Comparison of ENCODE assay signal across 10 cellular contexts in the genomic region with DNA sequence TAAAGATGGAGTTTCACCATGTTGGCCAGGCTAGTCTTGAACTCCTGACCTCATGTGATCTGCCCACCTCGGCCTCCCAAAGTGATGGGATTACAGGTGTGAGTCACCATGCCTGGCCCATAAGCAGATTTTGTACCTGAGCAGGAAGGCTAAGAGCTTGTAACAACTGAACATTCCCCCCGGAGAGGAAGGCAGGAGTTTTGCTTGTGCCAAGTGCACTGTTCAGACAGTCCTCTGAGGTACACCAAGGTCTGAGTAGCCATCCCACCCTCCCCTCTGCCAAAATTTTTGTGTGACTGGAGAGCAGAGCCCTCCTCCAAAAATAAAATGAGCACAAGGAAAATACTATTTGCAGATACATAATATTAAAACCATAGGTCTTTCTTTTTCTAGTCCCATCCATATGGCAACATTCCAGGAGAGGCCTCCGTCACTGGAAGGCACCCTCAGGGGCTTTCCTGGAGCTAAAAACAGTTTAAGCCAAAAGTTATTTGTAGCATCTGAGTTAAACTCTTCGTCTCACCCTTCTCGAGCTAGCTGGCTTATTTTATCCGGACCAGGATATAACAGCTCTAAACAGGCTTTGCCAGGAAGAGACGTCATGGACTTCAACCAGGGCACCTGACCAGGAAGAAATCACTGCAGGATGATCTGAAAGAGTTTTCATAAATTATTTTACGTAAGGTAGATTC. TPM values are rescaled to one million over a fixed set of nuclear protein-coding genes. Genes with fewer than 3 reads are reported as not detected.
DNase-seq lines count a peak whose midpoint lies in the region; ATAC-seq, FAIRE-seq and TF ChIP-seq lines count a peak whose summit lies in the region.
"Had no signal": no experiment of that assay in that cellular context is flagged by ENCODE, and none has a peak within 500 bp of the region (broad histone marks: within the 10 kb centered on the region; RNA-seq: fewer than 3 reads in every experiment).

No MANE protein-coding gene starts in this region.

- intact Hi-C loops in tibial artery (cut with DNase I; ENCODE audit: low total_unique reads): no loop called here

- WGBS in endodermal cell (ENCODE audit: insufficient coverage in 1 of 2, insufficient read length in 1 of 2), 2 experiments: 88 to 94% methylated on average over 7 to 8 of the region's 8 CpGs

- no peak overlapping the region for H3K9ac ChIP-seq in endodermal cell (ENCODE audit: extremely low read depth, low read length, poor library complexity, severe bottlenecking)
- peak overlapping the region; percentile 24 to 65 for H3K9ac ChIP-seq in mucosa of rectum (ENCODE audit: low read depth in 1 of 2, low read length in 2 of 2)

- ATAC-seq in HG03354 (IDR thresholded peaks at IDR 0.05; ENCODE audit: poor library complexity, severe bottlenecking, unreplicated experiment): no peak

- H3K9me3 ChIP-seq in endodermal cell (ENCODE audit: control insufficient read depth, low read length): no peaks in the 10 kb centered on the region
- H3K9me3 ChIP-seq in mucosa of rectum (ENCODE audit: control insufficient read depth in 2 of 2, low read length in 2 of 2): no peaks in the 10 kb centered on the region
- no peaks in the 10 kb centered on the region for H3K9me3 ChIP-seq in tibial artery

- DNase-seq in RWPE1 (ENCODE audit: low spot score): no peak
- DNase-seq in endodermal cell: no peak
- DNase-seq in tibial artery: no peak
- no peak for DNase-seq in activated naive CD4-positive, alpha-beta T cell treated with Interleukin-2 at 50 U/mL for 16 hours
- no peak for DNase-seq in GM12892 (ENCODE audit: insufficient read length)
- DNase-seq in NCI-H510A treated with DMSO at 0.1 percent for 48 hours (lab: John Stamatoyannopoulos, UW): no peak
- DNase-seq: NCI-H1694 treated with DMSO at 0.1 percent for 48 hours had no signal

- FAIRE-seq in GM12892 (lab: Jason Lieb, UNC): no peak
- FAIRE-seq: D721Med had no signal

- peaks cover 17% of the 10 kb centered on the region for H3K4me1 Mint-ChIP-seq in endodermal cell

- CTCF ChIA-PET in RWPE1 (lab: Yijun Ruan, JAX): interaction anchor here (1.6 kb wide), 1 partner anchor 10 kb away, joined by 5 read pairs; no protein-coding TSS in a partner anchor

- H3K27ac ChIP-seq in RWPE1 (peak overlapping the region; percentile 76), endodermal cell (ENCODE audit: low read depth, low read length) (no peak overlapping the region), mucosa of rectum (ENCODE audit: low read depth in 2 of 2, low read length in 2 of 2) (peak overlapping the region; percentile 87 to 95), tibial artery (peak overlapping the region; percentile 67 to 71)

- TF ChIP-seq POLR2A in GM12892 (IDR thresholded peaks at IDR 0.05; ENCODE audit: low read depth, low read length): no peak

- peaks cover 2% of the 10 kb centered on the region for H3K27me3 Mint-ChIP-seq in endodermal cell (ENCODE audit: insufficient read depth)

- peaks cover 13% of the 10 kb centered on the region for H3K36me3 Mint-ChIP-seq in endodermal cell (ENCODE audit: low read depth)

- H3K4me1 ChIP-seq in endodermal cell (ENCODE audit: control insufficient read depth, insufficient read depth, low read length) (peaks cover 7% of the 10 kb centered on the region), mucosa of rectum (ENCODE audit: control insufficient read depth in 2 of 2, insufficient read depth in 2 of 2, low read length in 2 of 2) (peaks cover 27 to 39% of the 10 kb centered on the region in 2 donors), tibial artery (peaks cover 0 to 51% (median 31%) of the 10 kb centered on the region in 4 donors)

- H3K9me3 Mint-ChIP-seq in endodermal cell: no peaks in the 10 kb centered on the region

- no peak overlapping the region for H3K4me3 Mint-ChIP-seq in endodermal cell

- POLR2A ChIA-PET in RWPE1 (lab: Yijun Ruan, JAX; ENCODE audit: low non-redundant PET): no interaction called here

- peak overlapping the region; percentile 64 for H3K27ac Mint-ChIP-seq in endodermal cell

- H3K4me3 ChIP-seq in endodermal cell (ENCODE audit: low read length) (no peak overlapping the region), mucosa of rectum (ENCODE audit: low read length in 2 of 2) (no peak overlapping the region), tibial artery (no peak overlapping the region)

- TF ChIP-seq CTCF in RWPE1 (conservative IDR thresholded peaks at IDR 0.05; ENCODE audit: low read depth) (no peak), endodermal cell (conservative IDR thresholded peaks at IDR 0.05) (no peak), tibial artery (IDR thresholded peaks at IDR 0.05) (no peak)

- H3K27me3 ChIP-seq in endodermal cell (ENCODE audit: control insufficient read depth, insufficient read depth, low read length, poor library complexity, severe bottlenecking) (no peaks in the 10 kb centered on the region), mucosa of rectum (ENCODE audit: control insufficient read depth in 2 of 2, insufficient read depth in 2 of 2, low read length in 2 of 2) (no peaks in the 10 kb centered on the region), tibial artery (no peaks in the 10 kb centered on the region)

- H3K36me3 ChIP-seq in endodermal cell (ENCODE audit: control insufficient read depth, insufficient read depth, low read length) (peaks cover 25% of the 10 kb centered on the region), mucosa of rectum (ENCODE audit: control insufficient read depth in 2 of 2, insufficient read depth in 2 of 2, low read length in 2 of 2) (peaks cover 15 to 17% of the 10 kb centered on the region in 2 donors), tibial artery (peaks cover 3 to 20% (median 4%) of the 10 kb centered on the region in 3 donors)

RNA-seq across cellular contexts. Expression of a gene that starts 27.2 kb away (rescaled TPM):
- total RNA-seq in endodermal cell: 10 to 100 TPM; 49.2 to 49.7 TPM
- 71.5 TPM for polyA plus RNA-seq in endodermal cell (2013, experiment 1 of 2)
- 75.9 TPM for polyA plus RNA-seq in endodermal cell (2013, experiment 2 of 2)
- 43.2 TPM for polyA plus RNA-seq in GM12892 (2012; ENCODE audit: missing spikeins)
